Comparison of ENCODE assay signal across 2 cellular contexts in the genomic region with DNA sequence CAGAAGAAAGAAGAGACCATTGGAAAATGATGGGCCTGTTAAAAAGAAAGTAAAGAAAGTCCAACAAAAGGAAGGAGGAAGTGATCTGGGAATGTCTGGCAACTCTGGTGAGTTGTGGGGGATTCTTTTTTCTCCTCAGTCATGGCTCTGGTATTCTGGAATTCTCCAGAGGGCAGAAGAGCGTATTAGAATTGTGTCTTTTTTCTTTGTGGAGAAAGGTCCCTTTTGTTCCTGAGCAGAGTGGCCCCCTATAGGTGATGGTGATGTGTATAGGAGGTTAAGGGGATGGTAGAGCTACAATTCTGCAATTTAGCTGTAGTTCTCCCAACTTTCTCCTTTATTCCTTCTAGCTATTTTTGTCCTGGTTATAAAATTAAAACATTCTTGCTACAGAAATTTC.
TF ChIP-seq lines count a peak whose summit lies in the region.

No MANE protein-coding gene starts in this region.

TF ChIP-seq in HepG2, 621 proteins besides CTCF, POLR2A, EP300 and RAD21:
- TF ChIP-seq STAG1 (CRISPR knock-in tag; IDR thresholded peaks at IDR 0.05), result peak; percentile 68
- TF ChIP-seq SMC3 (IDR thresholded peaks at IDR 0.05; ENCODE audit: low read length), result peak; percentile 14; the same call in 1 of the 2 replicates
- no peak for TF ChIP-seq ZNF407 (CRISPR knock-in tag; IDR thresholded peaks at IDR 0.05; ENCODE audit: not compliant biosample characterization)
- no peak for TF ChIP-seq AHDC1 (CRISPR knock-in tag; IDR thresholded peaks at IDR 0.05; ENCODE audit: borderline replicate concordance)
- TF ChIP-seq EED (CRISPR knock-in tag; IDR thresholded peaks at IDR 0.05), result no peak

TF ChIP-seq in H1, 55 proteins besides CTCF, POLR2A, EP300 and RAD21:
- TF ChIP-seq EZH2 (IDR thresholded peaks at IDR 0.05; ENCODE audit: low read depth, low read length, severe bottlenecking), result no peak
- no peak for TF ChIP-seq RBBP5 (IDR thresholded peaks at IDR 0.05; ENCODE audit: borderline replicate concordance, low read depth, low read length)
- TF ChIP-seq ASH2L (IDR thresholded peaks at IDR 0.05; ENCODE audit: low read length), result no peak
- no peak for TF ChIP-seq CHD2 (IDR thresholded peaks at IDR 0.05; ENCODE audit: low read length)
- no peak for TF ChIP-seq CHD1 (IDR thresholded peaks at IDR 0.05; ENCODE audit: low read depth, low read length)
- no peak for TF ChIP-seq KDM1A (IDR thresholded peaks at IDR 0.05; ENCODE audit: borderline replicate concordance, low read length)
- TF ChIP-seq MAX (IDR thresholded peaks at IDR 0.05), result no peak
- TF ChIP-seq FOSL1 (IDR thresholded peaks at IDR 0.05; ENCODE audit: insufficient read depth, low read depth, low read length), result no peak
- no peak for TF ChIP-seq JUN (IDR thresholded peaks at IDR 0.05; ENCODE audit: low read depth, low read length)
- TF ChIP-seq NRF1 (IDR thresholded peaks at IDR 0.05; ENCODE audit: low read depth, low read length), result no peak
- no peak for TF ChIP-seq EGR1 (IDR thresholded peaks at IDR 0.05; ENCODE audit: borderline replicate concordance, low read depth, low read length)
- no peak for TF ChIP-seq MAFK (IDR thresholded peaks at IDR 0.05; ENCODE audit: low read depth, low read length)
- no peak for TF ChIP-seq SRF (IDR thresholded peaks at IDR 0.05; ENCODE audit: low read depth, low read length)
- no peak for TF ChIP-seq KDM4A (IDR thresholded peaks at IDR 0.05; ENCODE audit: low read depth, low read length, severe bottlenecking)
- TF ChIP-seq NANOG (IDR thresholded peaks at IDR 0.05; ENCODE audit: insufficient read depth, low read depth, low read length, poor library complexity, severe bottlenecking), result no peak
